Comparison of ENCODE assay signal across 1 cellular context in genomic region chr1:154237435-154237834, GRCh38.
A peak's percentile ranks its signal among the peaks of the same experiment; 100 is the strongest.
TF ChIP-seq lines count a peak whose summit lies in the region.

No MANE protein-coding gene starts in this region.

TF ChIP-seq in HepG2, 621 proteins besides CTCF, POLR2A, EP300 and RAD21 (continued from another document):
- no peak for TF ChIP-seq ZNF275 (CRISPR knock-in tag; IDR thresholded peaks at IDR 0.05; ENCODE audit: borderline replicate concordance)
- peak; percentile 67; the same call in 1 of the 2 replicates for TF ChIP-seq THRA (CRISPR knock-in tag; IDR thresholded peaks at IDR 0.05; ENCODE audit: borderline replicate concordance)
- TF ChIP-seq, protein P1, sequence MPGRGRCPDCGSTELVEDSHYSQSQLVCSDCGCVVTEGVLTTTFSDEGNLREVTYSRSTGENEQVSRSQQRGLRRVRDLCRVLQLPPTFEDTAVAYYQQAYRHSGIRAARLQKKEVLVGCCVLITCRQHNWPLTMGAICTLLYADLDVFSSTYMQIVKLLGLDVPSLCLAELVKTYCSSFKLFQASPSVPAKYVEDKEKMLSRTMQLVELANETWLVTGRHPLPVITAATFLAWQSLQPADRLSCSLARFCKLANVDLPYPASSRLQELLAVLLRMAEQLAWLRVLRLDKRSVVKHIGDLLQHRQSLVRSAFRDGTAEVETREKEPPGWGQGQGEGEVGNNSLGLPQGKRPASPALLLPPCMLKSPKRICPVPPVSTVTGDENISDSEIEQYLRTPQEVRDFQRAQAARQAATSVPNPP (CRISPR knock-in tag; IDR thresholded peaks at IDR 0.05), result no peak
- TF ChIP-seq ZBTB42 (CRISPR knock-in tag; IDR thresholded peaks at IDR 0.05), result no peak
- no peak for TF ChIP-seq WIZ (CRISPR knock-in tag; IDR thresholded peaks at IDR 0.05)
- TF ChIP-seq RNF219 (CRISPR knock-in tag; IDR thresholded peaks at IDR 0.05), result no peak
- no peak for TF ChIP-seq ZNF577 (CRISPR knock-in tag; IDR thresholded peaks at IDR 0.05; ENCODE audit: borderline replicate concordance, low read depth)
- TF ChIP-seq, protein P2, sequence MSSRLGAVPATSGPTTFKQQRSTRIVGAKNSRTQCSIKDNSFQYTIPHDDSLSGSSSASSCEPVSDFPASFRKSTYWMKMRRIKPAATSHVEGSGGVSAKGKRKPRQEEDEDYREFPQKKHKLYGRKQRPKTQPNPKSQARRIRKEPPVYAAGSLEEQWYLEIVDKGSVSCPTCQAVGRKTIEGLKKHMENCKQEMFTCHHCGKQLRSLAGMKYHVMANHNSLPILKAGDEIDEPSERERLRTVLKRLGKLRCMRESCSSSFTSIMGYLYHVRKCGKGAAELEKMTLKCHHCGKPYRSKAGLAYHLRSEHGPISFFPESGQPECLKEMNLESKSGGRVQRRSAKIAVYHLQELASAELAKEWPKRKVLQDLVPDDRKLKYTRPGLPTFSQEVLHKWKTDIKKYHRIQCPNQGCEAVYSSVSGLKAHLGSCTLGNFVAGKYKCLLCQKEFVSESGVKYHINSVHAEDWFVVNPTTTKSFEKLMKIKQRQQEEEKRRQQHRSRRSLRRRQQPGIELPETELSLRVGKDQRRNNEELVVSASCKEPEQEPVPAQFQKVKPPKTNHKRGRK (CRISPR knock-in tag; IDR thresholded peaks at IDR 0.05), result no peak
- TF ChIP-seq ZBTB8A (CRISPR knock-in tag; IDR thresholded peaks at IDR 0.05; ENCODE audit: borderline replicate concordance, low read depth), result no peak
- TF ChIP-seq ZNF644 (CRISPR knock-in tag; IDR thresholded peaks at IDR 0.05; ENCODE audit: low read depth), result no peak
- no peak for TF ChIP-seq STAT5B (CRISPR knock-in tag; IDR thresholded peaks at IDR 0.05)
- TF ChIP-seq, protein P3, sequence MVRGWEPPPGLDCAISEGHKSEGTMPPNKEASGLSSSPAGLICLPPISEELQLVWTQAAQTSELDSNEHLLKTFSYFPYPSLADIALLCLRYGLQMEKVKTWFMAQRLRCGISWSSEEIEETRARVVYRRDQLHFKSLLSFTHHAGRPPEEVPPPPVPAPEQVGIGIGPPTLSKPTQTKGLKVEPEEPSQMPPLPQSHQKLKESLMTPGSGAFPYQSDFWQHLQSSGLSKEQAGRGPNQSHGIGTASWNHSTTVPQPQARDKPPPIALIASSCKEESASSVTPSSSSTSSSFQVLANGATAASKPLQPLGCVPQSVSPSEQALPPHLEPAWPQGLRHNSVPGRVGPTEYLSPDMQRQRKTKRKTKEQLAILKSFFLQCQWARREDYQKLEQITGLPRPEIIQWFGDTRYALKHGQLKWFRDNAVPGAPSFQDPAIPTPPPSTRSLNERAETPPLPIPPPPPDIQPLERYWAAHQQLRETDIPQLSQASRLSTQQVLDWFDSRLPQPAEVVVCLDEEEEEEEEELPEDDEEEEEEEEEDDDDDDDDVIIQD (CRISPR knock-in tag; IDR thresholded peaks at IDR 0.05; ENCODE audit: low read depth), result peak; percentile 15; the same call in 1 of the 2 replicates
- TF ChIP-seq DR1 (CRISPR knock-in tag; IDR thresholded peaks at IDR 0.05), result no peak
- 0 out of 2 replicates have a peak, but pooled peaks have one; percentile 66 for TF ChIP-seq ZBTB20 (CRISPR knock-in tag; IDR thresholded peaks at IDR 0.05; ENCODE audit: borderline replicate concordance, low read depth)
- TF ChIP-seq SOX5 (CRISPR knock-in tag; IDR thresholded peaks at IDR 0.05; ENCODE audit: borderline replicate concordance), result peak; percentile 84
- TF ChIP-seq, protein P4, sequence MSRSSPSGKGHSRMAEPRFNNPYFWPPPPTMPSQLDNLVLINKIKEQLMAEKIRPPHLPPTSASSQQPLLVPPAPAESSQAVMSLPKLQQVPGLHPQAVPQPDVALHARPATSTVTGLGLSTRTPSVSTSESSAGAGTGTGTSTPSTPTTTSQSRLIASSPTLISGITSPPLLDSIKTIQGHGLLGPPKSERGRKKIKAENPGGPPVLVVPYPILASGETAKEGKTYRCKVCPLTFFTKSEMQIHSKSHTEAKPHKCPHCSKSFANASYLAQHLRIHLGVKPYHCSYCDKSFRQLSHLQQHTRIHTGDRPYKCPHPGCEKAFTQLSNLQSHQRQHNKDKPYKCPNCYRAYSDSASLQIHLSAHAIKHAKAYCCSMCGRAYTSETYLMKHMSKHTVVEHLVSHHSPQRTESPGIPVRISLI (CRISPR knock-in tag; IDR thresholded peaks at IDR 0.05; ENCODE audit: borderline replicate concordance), result peak; percentile 68; the same call in 1 of the 2 replicates
- TF ChIP-seq NFYC (CRISPR knock-in tag; IDR thresholded peaks at IDR 0.05), result no peak
- peak; percentile 83 for TF ChIP-seq NR2F2 (IDR thresholded peaks at IDR 0.05; ENCODE audit: borderline replicate concordance, low read depth)
- TF ChIP-seq EZH2 (conservative IDR thresholded peaks at IDR 0.05; ENCODE audit: low read depth, low read length), result no peak
- TF ChIP-seq FOXC1 (CRISPR knock-in tag; IDR thresholded peaks at IDR 0.05; ENCODE audit: borderline replicate concordance), result no peak
- TF ChIP-seq HDAC2 (CRISPR knock-in tag; IDR thresholded peaks at IDR 0.05), result peak; percentile 60; the same call in 1 of the 2 replicates
- 0 out of 2 replicates have a peak, but pooled peaks have one; percentile 14 for TF ChIP-seq TBX3 (IDR thresholded peaks at IDR 0.05; ENCODE audit: borderline replicate concordance)
- no peak for TF ChIP-seq TRIM24 (CRISPR knock-in tag; IDR thresholded peaks at IDR 0.05)
- no peak for TF ChIP-seq SP4 (CRISPR knock-in tag; IDR thresholded peaks at IDR 0.05)
- TF ChIP-seq ZNF3 (CRISPR knock-in tag; IDR thresholded peaks at IDR 0.05), result no peak
- TF ChIP-seq, protein P5, sequence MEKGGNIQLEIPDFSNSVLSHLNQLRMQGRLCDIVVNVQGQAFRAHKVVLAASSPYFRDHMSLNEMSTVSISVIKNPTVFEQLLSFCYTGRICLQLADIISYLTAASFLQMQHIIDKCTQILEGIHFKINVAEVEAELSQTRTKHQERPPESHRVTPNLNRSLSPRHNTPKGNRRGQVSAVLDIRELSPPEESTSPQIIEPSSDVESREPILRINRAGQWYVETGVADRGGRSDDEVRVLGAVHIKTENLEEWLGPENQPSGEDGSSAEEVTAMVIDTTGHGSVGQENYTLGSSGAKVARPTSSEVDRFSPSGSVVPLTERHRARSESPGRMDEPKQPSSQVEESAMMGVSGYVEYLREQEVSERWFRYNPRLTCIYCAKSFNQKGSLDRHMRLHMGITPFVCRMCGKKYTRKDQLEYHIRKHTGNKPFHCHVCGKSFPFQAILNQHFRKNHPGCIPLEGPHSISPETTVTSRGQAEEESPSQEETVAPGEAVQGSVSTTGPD (CRISPR knock-in tag; IDR thresholded peaks at IDR 0.05), result no peak
- peak; percentile 58; the same call in 1 of the 2 replicates for TF ChIP-seq CEBPB (IDR thresholded peaks at IDR 0.05; ENCODE audit: borderline replicate concordance, low read depth, low read length)
- no peak for TF ChIP-seq ZMYM2 (CRISPR knock-in tag; IDR thresholded peaks at IDR 0.05)
- TF ChIP-seq GZF1 (CRISPR knock-in tag; IDR thresholded peaks at IDR 0.05), result no peak
- TF ChIP-seq ONECUT2 (CRISPR knock-in tag; IDR thresholded peaks at IDR 0.05), result peak; percentile 27; the same call in 1 of the 2 replicates
- peak; percentile 65; the same call in 1 of the 2 replicates for TF ChIP-seq KDM6A (CRISPR knock-in tag; IDR thresholded peaks at IDR 0.05; ENCODE audit: low read depth)
- no peak for TF ChIP-seq HNRNPH1 (optimal IDR thresholded peaks at IDR 0.05; ENCODE audit: low read depth, low read length)
- TF ChIP-seq MAFF (IDR thresholded peaks at IDR 0.05; ENCODE audit: low read depth, low read length), result no peak
- no peak for TF ChIP-seq TAF1 (CRISPR knock-in tag; IDR thresholded peaks at IDR 0.05)
- TF ChIP-seq THAP7 (CRISPR knock-in tag; IDR thresholded peaks at IDR 0.05), result no peak
- TF ChIP-seq ZBTB7A (CRISPR knock-in tag; IDR thresholded peaks at IDR 0.05), result no peak
- no peak for TF ChIP-seq PAX8 (CRISPR knock-in tag; IDR thresholded peaks at IDR 0.05; ENCODE audit: borderline replicate concordance)
